ENCODE assay signal across 9 cellular contexts in the genomic region with DNA sequence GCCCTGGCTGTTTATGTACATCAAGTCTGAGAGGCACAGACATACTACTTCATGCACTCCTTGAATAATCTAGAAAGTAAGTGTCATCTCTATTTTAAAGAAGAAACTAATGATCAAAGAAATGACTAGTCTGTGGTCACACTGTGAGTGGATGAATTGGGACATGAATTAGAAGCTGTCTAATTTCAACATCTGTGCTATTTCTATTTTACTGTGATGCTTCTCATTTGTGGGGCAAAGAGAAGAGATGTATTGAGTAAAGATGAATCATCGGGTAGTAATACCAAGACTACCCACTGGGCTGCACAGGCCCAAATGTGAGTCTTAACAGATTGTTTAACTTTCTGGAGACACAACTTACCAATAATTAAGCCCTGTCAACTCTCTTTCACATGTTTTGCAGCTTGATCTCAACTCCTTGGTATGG. TPM values are rescaled to one million over a fixed set of nuclear protein-coding genes. Genes with fewer than 3 reads are reported as not detected.
DNase-seq lines count a peak whose midpoint lies in the region; ATAC-seq and TF ChIP-seq lines count a peak whose summit lies in the region.
"Had no signal": no experiment of that assay in that cellular context is flagged by ENCODE, and none has a peak within 500 bp of the region (broad histone marks: within the 10 kb centered on the region; RNA-seq: fewer than 3 reads in every experiment).

No MANE protein-coding gene starts in this region.

- H2BK15ac ChIP-seq in H9 (ENCODE audit: low read depth, low read length) = no peak overlapping the region

- H3K27me3 Mint-ChIP-seq in H9 (ENCODE audit: low read depth) (no peaks in the 10 kb centered on the region), WTC11 (ENCODE audit: low read depth) (no peaks in the 10 kb centered on the region)

- H2BK5ac ChIP-seq in H9 (ENCODE audit: insufficient read length, low read length) = no peak overlapping the region

- H3K9me3 Mint-ChIP-seq in H9 (no peaks in the 10 kb centered on the region), WTC11 (no peaks in the 10 kb centered on the region)

- no peak overlapping the region for H3K14ac ChIP-seq in H9 (ENCODE audit: insufficient read depth, low read length)

- H3K4ac ChIP-seq in H9 (ENCODE audit: low read depth, low read length) = no peak overlapping the region

- no peaks in the 10 kb centered on the region for H3K79me2 ChIP-seq in H9 (ENCODE audit: insufficient read depth, low read length)

- no peak overlapping the region for H3K27ac ChIP-seq in H9 (ENCODE audit: insufficient read length, low read depth, low read length)
- H3K27ac ChIP-seq: C4-2B had no signal

- no peaks in the 10 kb centered on the region for H3K23me2 ChIP-seq in H9 (ENCODE audit: insufficient read length, low read depth, low read length, poor library complexity, severe bottlenecking)

- no peak for DNase-seq in activated CD4-positive, CD25-positive, alpha-beta regulatory T cell (lab: John Stamatoyannopoulos, UW)
- DNase-seq in H9 (no peak), M059J (ENCODE audit: low read depth) (peak; percentile 38), epithelial cell of esophagus (ENCODE audit: low read depth) (peak; percentile 58), WTC11 (ENCODE audit: low spot score) (no peak), GDM1 (lab: John Stamatoyannopoulos, UW) (no peak), NCI-H748 (lab: John Stamatoyannopoulos, UW; ENCODE audit: unreplicated experiment) (no peak)

- peak; percentile 96 to 97 for ATAC-seq in activated CD4-positive, CD25-positive, alpha-beta regulatory T cell treated with anti-CD3 and anti-CD28 coated beads, Interleukin-2, amount 50 U/mL, for 24 hours
- no peak for ATAC-seq in WTC11

- no peak overlapping the region for H4K8ac ChIP-seq in H9 (replicated peaks; ENCODE audit: insufficient read length, low read depth, low read length)

- no peaks in the 10 kb centered on the region for H3K4me1 ChIP-seq in H9 (ENCODE audit: insufficient read depth, low read length)

- no peak overlapping the region for H3K27ac Mint-ChIP-seq in H9
- no peak overlapping the region for H3K27ac Mint-ChIP-seq in WTC11

- H3K9me3 ChIP-seq in H9 (ENCODE audit: control insufficient read depth, low read depth, low read length) = no peaks in the 10 kb centered on the region

- H3K4me1 Mint-ChIP-seq in H9 = no peaks in the 10 kb centered on the region
- H3K4me1 Mint-ChIP-seq in WTC11 = no peaks in the 10 kb centered on the region

- no peaks in the 10 kb centered on the region for H4K20me1 ChIP-seq in H9 (ENCODE audit: control insufficient read depth, insufficient read depth, insufficient read length)

- peak; percentile 20; the same call in 1 of the 3 replicates for TF ChIP-seq CTCF in H9 (conservative IDR thresholded peaks at IDR 0.05)
- peak; percentile 46 for TF ChIP-seq CTCF in epithelial cell of esophagus (IDR thresholded peaks at IDR 0.05; ENCODE audit: insufficient read depth, low read depth, low read length, missing control alignments)
- TF ChIP-seq CTCF in WTC11 (IDR thresholded peaks at IDR 0.05) = no peak

- no peaks in the 10 kb centered on the region for H3K27me3 ChIP-seq in H9 (ENCODE audit: insufficient read depth, low read length)

- H2BK20ac ChIP-seq in H9 (ENCODE audit: low read depth, low read length, poor library complexity, severe bottlenecking) = no peak overlapping the region

- H4K5ac ChIP-seq in H9 (ENCODE audit: insufficient read length, low read depth, low read length) = no peak overlapping the region

- no peak overlapping the region for H3K23ac ChIP-seq in H9 (ENCODE audit: insufficient read length, low read depth, low read length)

- no peak overlapping the region for H3K4me2 ChIP-seq in H9 (ENCODE audit: insufficient read depth, insufficient read length, low read length)

- H3K18ac ChIP-seq in H9 (ENCODE audit: insufficient read length, low read depth, low read length) = no peak overlapping the region

- no peak overlapping the region for H2AK5ac ChIP-seq in H9 (ENCODE audit: insufficient read length, low read length)

- H3K79me1 ChIP-seq in H9 (ENCODE audit: insufficient read depth, low read depth, low read length, poor library complexity, severe bottlenecking) = no peaks in the 10 kb centered on the region

- no peak overlapping the region for H2BK12ac ChIP-seq in H9 (ENCODE audit: insufficient read length, low read depth, low read length)

- H4K91ac ChIP-seq in H9 (ENCODE audit: insufficient read length, low read depth, low read length) = no peak overlapping the region

- H3K36me3 Mint-ChIP-seq in H9 (ENCODE audit: insufficient read depth in 1 of 3, low read depth in 3 of 3) = peaks cover 24 to 61% (median 60%) of the 10 kb centered on the region in 3 experiments; a peak in 6 of 7 replicates
- H3K36me3 Mint-ChIP-seq in WTC11 = peaks cover 51% of the 10 kb centered on the region

- no peak overlapping the region for H3K4me3 ChIP-seq in epithelial cell of esophagus (ENCODE audit: low read length)

- no peak overlapping the region for H2AFZ ChIP-seq in H9 (ENCODE audit: low read length)

- CTCF ChIA-PET in WTC11 (lab: Charles Lee) = interaction anchor here (2.0 kb wide), 1 partner anchor 120 kb away, joined by 5 read pairs; no protein-coding TSS in a partner anchor

- H2BK120ac ChIP-seq in H9 (ENCODE audit: low read depth, low read length, poor library complexity, severe bottlenecking) = no peak overlapping the region

- H3K56ac ChIP-seq in H9 (ENCODE audit: insufficient read length, low read depth, low read length) = no peak overlapping the region

- POLR2A ChIA-PET in WTC11 (lab: Charles Lee) = no interaction called here

- no peak overlapping the region for H3K9ac ChIP-seq in H9 (ENCODE audit: extremely low read depth, insufficient read length, low read length)

- H3K4me3 Mint-ChIP-seq in H9 (no peak overlapping the region), WTC11 (no peak overlapping the region)

- no CpG with 5 or more reads among the region's 1 CpG for WGBS in H9 (ENCODE audit: extremely low coverage, insufficient read length, low lambda C conversion rate)

- no peak overlapping the region for H3T11ph ChIP-seq in H9 (ENCODE audit: low read length)

TF ChIP-seq in WTC11, 78 proteins besides CTCF, POLR2A, EP300 and RAD21:
- TF ChIP-seq, protein P1, sequence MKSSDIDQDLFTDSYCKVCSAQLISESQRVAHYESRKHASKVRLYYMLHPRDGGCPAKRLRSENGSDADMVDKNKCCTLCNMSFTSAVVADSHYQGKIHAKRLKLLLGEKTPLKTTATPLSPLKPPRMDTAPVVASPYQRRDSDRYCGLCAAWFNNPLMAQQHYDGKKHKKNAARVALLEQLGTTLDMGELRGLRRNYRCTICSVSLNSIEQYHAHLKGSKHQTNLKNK (CRISPR knock-in tag; IDR thresholded peaks at IDR 0.05) = no peak
- TF ChIP-seq TEAD4 (CRISPR knock-in tag; IDR thresholded peaks at IDR 0.05) (no peak), ZBTB21 (CRISPR knock-in tag; IDR thresholded peaks at IDR 0.05; ENCODE audit: borderline replicate concordance) (no peak)
- TF ChIP-seq, protein P2, sequence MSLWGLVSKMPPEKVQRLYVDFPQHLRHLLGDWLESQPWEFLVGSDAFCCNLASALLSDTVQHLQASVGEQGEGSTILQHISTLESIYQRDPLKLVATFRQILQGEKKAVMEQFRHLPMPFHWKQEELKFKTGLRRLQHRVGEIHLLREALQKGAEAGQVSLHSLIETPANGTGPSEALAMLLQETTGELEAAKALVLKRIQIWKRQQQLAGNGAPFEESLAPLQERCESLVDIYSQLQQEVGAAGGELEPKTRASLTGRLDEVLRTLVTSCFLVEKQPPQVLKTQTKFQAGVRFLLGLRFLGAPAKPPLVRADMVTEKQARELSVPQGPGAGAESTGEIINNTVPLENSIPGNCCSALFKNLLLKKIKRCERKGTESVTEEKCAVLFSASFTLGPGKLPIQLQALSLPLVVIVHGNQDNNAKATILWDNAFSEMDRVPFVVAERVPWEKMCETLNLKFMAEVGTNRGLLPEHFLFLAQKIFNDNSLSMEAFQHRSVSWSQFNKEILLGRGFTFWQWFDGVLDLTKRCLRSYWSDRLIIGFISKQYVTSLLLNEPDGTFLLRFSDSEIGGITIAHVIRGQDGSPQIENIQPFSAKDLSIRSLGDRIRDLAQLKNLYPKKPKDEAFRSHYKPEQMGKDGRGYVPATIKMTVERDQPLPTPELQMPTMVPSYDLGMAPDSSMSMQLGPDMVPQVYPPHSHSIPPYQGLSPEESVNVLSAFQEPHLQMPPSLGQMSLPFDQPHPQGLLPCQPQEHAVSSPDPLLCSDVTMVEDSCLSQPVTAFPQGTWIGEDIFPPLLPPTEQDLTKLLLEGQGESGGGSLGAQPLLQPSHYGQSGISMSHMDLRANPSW (CRISPR knock-in tag; conservative IDR thresholded peaks at IDR 0.05; ENCODE audit: low read depth) = no peak
TF ChIP-seq in WTC11: peak in this region for 0.

RNA-seq across cellular contexts. Expression of a gene that starts 42.4 kb away (rescaled TPM):
- 35.6 and 36.4 TPM in 2 replicates for total RNA-seq in H9 (2021)
- total RNA-seq in M059J (2014; rRNA removed; shearing (Covaris generic)) = 18.4 and 24.7 TPM in 2 replicates
- 38.9 to 43.9 TPM (median 39.8 TPM) in 3 replicates for total RNA-seq in WTC11 (2021)

Comparison
In these comparisons a context has a peak if more than half of its experiments do, and no peak if none do; other contexts are left out.
1. DNase-seq: peak in M059J (single experiment) and epithelial cell of esophagus (single experiment); none in activated CD4-positive, CD25-positive, alpha-beta regulatory T cell (0 of 4), H9 (single experiment), WTC11 (single experiment), GDM1 (single experiment) and NCI-H748 (single experiment).